Comparison of ENCODE assay signal across 6 cellular contexts in genomic region chr2:9937258-9937657, GRCh38.
"Had no signal": no experiment of that assay in that cellular context is flagged by ENCODE, and none has a peak within 500 bp of the region (broad histone marks: within the 10 kb centered on the region; RNA-seq: fewer than 3 reads in every experiment).

No MANE protein-coding gene starts in this region.

- DNase-seq: GM23248, GOT3, HFFc6, IMR-90 had no signal

- H2AFZ ChIP-seq: GM23248 had no signal

- FAIRE-seq: HTR-8/SVneo had no signal

- H3K4me3 ChIP-seq: GM23248, HAP-1 had no signal

- H3K27ac ChIP-seq: GM23248 had no signal

- H3K9me3 ChIP-seq: HAP-1 had no signal

- H3K9ac ChIP-seq: GM23248 had no signal
